24 cellular contexts compared by ENCODE assay signal in genomic region chr4:137768881-137769280, GRCh38.
"Had no signal": no experiment of that assay in that cellular context is flagged by ENCODE, and none has a peak within 500 bp of the region (broad histone marks: within the 10 kb centered on the region; RNA-seq: fewer than 3 reads in every experiment).

No MANE protein-coding gene starts in this region.

- H3K36me3 Mint-ChIP-seq: activated naive CD4-positive, alpha-beta T cell treated with anti-CD3 and anti-CD28 coated beads, Interleukin-2, amount 50 U/mL, for 24 hours; memory B cell; natural killer cell had no signal

- H3K4me1 Mint-ChIP-seq: activated naive CD4-positive, alpha-beta T cell treated with anti-CD3 and anti-CD28 coated beads, Interleukin-2, amount 50 U/mL, for 24 hours; memory B cell; natural killer cell had no signal

- H3K36me3 ChIP-seq: colonic mucosa, esophagus muscularis mucosa, left ventricle myocardium inferior, neutrophil, right atrium auricular region, tibial artery, uterus had no signal

- H3K27ac ChIP-seq: colonic mucosa, esophagus muscularis mucosa, left ventricle myocardium inferior, neutrophil, right atrium auricular region, skin epidermis, tibial artery, uterus had no signal

- DNase-seq: activated CD4-positive, alpha-beta T cell treated with anti-CD3 and anti-CD28 coated beads for 48 hours; activated CD8-positive, alpha-beta memory T cell treated with anti-CD3 and anti-CD28 coated beads, Interleukin-2, amount 50 U/mL, for 4 hours; activated CD8-positive, alpha-beta T cell treated with anti-CD3 and anti-CD28 coated beads, Interleukin-2, amount 10 ng/mL, durations not matched to agents 7 days and 5 days; activated effector memory CD4-positive, alpha-beta T cell treated with anti-CD3 and anti-CD28 coated beads, Interleukin-2, amount 50 U/mL, for 16 hours; activated T-cell treated with anti-CD3 and anti-CD28 coated beads, Interleukin-2, amount 50 U/mL, for 48 hours; caudate nucleus; colonic mucosa; glutamatergic neuron; hypothalamus; left ventricle myocardium inferior; natural killer cell; posterior cingulate gyrus; stimulated activated CD4-positive, alpha-beta T cell treated with anti-CD3 and anti-CD28 coated beads, Interleukin-15, amount 100 ng/mL, for 24 hours; stimulated activated CD4-positive, alpha-beta T cell treated with anti-CD3 and anti-CD28 coated beads, Interleukin-4, amount 100 ng/mL, for 1 hour; stimulated activated naive CD4-positive, alpha-beta T cell; T1000; tibial artery; uterus had no signal

- H3K27me3 Mint-ChIP-seq: activated naive CD4-positive, alpha-beta T cell treated with anti-CD3 and anti-CD28 coated beads, Interleukin-2, amount 50 U/mL, for 24 hours; memory B cell had no signal

- H3K4me1 ChIP-seq: colonic mucosa, esophagus muscularis mucosa, left ventricle myocardium inferior, right atrium auricular region, tibial artery, uterus had no signal

- H3K4me3 Mint-ChIP-seq: activated CD8-positive, alpha-beta T cell treated with anti-CD3 and anti-CD28 coated beads, Interleukin-2, amount 10 ng/mL, durations not matched to agents 7 days and 5 days; activated naive CD4-positive, alpha-beta T cell treated with anti-CD3 and anti-CD28 coated beads, Interleukin-2, amount 50 U/mL, for 24 hours; memory B cell; natural killer cell had no signal

- H3K27me3 ChIP-seq: colonic mucosa, esophagus muscularis mucosa, neutrophil, right atrium auricular region, tibial artery, uterus had no signal

- H3K9me3 ChIP-seq: colonic mucosa, esophagus muscularis mucosa, left ventricle myocardium inferior, neutrophil, right atrium auricular region, tibial artery, uterus had no signal

- H3K4me3 ChIP-seq: colonic mucosa, esophagus muscularis mucosa, left ventricle myocardium inferior, right atrium auricular region, skin epidermis, tibial artery, uterus had no signal

- H3K27ac Mint-ChIP-seq: activated CD8-positive, alpha-beta T cell treated with anti-CD3 and anti-CD28 coated beads, Interleukin-2, amount 10 ng/mL, durations not matched to agents 7 days and 5 days; activated naive CD4-positive, alpha-beta T cell treated with anti-CD3 and anti-CD28 coated beads, Interleukin-2, amount 50 U/mL, for 24 hours; memory B cell; natural killer cell had no signal
